19 cellular contexts compared by ENCODE assay signal in the genomic region with DNA sequence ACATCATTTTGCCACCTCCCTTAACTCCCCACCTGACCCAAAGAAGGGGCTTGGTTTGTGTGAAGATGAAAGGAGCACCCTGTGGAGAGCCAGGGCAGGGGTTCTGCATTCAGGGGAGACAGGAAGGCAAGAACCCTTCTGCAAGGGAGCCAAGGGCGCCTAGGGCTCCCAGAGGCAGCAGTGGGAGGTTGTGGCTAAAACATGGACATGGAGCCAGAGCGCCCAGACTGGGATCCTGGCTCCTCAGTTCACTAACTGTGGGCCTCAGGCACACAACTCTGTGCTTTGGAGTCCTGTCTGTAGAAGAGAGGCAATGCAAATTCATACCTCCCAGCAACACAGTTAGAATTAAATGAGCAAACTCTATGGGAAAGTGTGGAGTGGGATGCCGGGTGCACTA.
DNase-seq lines count a peak whose midpoint lies in the region; FAIRE-seq and TF ChIP-seq lines count a peak whose summit lies in the region.
"Had no signal": no experiment of that assay in that cellular context is flagged by ENCODE, and none has a peak within 500 bp of the region (broad histone marks: within the 10 kb centered on the region; RNA-seq: fewer than 3 reads in every experiment).

No MANE protein-coding gene starts in this region.

- H2BK15ac ChIP-seq in H1 (ENCODE audit: low read length) = no peak overlapping the region

- no peak for TF ChIP-seq EP300 in H1 (IDR thresholded peaks at IDR 0.05; ENCODE audit: borderline replicate concordance in 1 of 2, low read depth in 2 of 2, low read length in 2 of 2)

- H3K79me1 ChIP-seq in H1 (ENCODE audit: low read depth, low read length) = no peaks in the 10 kb centered on the region

- H2BK5ac ChIP-seq in H1 (ENCODE audit: low read depth, low read length) = no peak overlapping the region

- no peak overlapping the region for H4K8ac ChIP-seq in H1 (ENCODE audit: extremely low read depth, insufficient read depth, low read length)

- TF ChIP-seq RAD21 in H1 (IDR thresholded peaks at IDR 0.05 in 1 of 2, conservative IDR thresholded peaks at IDR 0.05 in 1 of 2; ENCODE audit: low read depth in 2 of 2, low read length in 2 of 2) = no peak

- H3K9ac ChIP-seq in H1 (replicated peaks in 1 of 4; ENCODE audit: extremely low read depth in 1 of 4, low read depth in 3 of 4, low read length in 3 of 4) = no peak overlapping the region
- H3K9ac ChIP-seq: BLaER1 treated with 17β-estradiol and CSF1 and Interleukin-3, amounts not matched to agents 10 nM and 100 nM; GM23248 had no signal

- no peak overlapping the region for H2BK120ac ChIP-seq in H1 (replicated peaks; ENCODE audit: low read depth, low read length)

- no peak overlapping the region for H3K18ac ChIP-seq in H1 (ENCODE audit: extremely low read depth, low read length)

- no peak overlapping the region for H4K5ac ChIP-seq in H1 (ENCODE audit: insufficient read length, low read depth, low read length)

- H3K23ac ChIP-seq in H1 (ENCODE audit: insufficient read length) = no peak overlapping the region

- H3K79me2 ChIP-seq in H1 (ENCODE audit: control insufficient read depth in 1 of 2, insufficient read depth in 2 of 2, low read length in 2 of 2) = no peaks in the 10 kb centered on the region

- peaks cover 0 to 13% (median 4%) of the 10 kb centered on the region in 4 experiments; a peak in 4 of 7 replicates for H3K4me1 ChIP-seq in H1 (replicated peaks in 1 of 4; ENCODE audit: control insufficient read depth in 3 of 4, insufficient read depth in 4 of 4, low read length in 3 of 4)

- DNase-seq in NCI-H1694 (lab: John Stamatoyannopoulos, UW) (peak; percentile 3), NCI-H1694 treated with DMSO at 0.1 percent for 48 hours (lab: John Stamatoyannopoulos, UW) (no peak), H7 (peak; percentile 66), H1 (ENCODE audit: low read depth in 1 of 2, low spot score in 2 of 2) (no peak), left kidney (ENCODE audit: low read depth, low spot score) (peak; percentile 12), HuH-7 (ENCODE audit: low spot score) (no peak)
- no peak for DNase-seq in stimulated activated CD4-positive, alpha-beta T cell treated with anti-CD3 and anti-CD28 coated beads, Interleukin-4, amount 100 ng/mL, for 1 hour
- no peak for DNase-seq in stimulated activated CD4-positive, alpha-beta T cell treated with anti-CD3 and anti-CD28 coated beads, Interleukin-2, amount 100 ng/mL, for 24 hours
- DNase-seq: 8988T; Calu3; CD8-positive, alpha-beta T cell; GDM1; GM23248; H9; IMR-90 had no signal

- no peak for TF ChIP-seq CTCF in H1 (IDR thresholded peaks at IDR 0.05; ENCODE audit: control extremely low read depth in 1 of 3, insufficient read depth in 1 of 3, low read depth in 1 of 3, low read length in 3 of 3)

- no peak overlapping the region for H3K56ac ChIP-seq in H1 (replicated peaks; ENCODE audit: insufficient read length, low read depth, low read length)

- CTCF ChIA-PET in H1 (lab: Charles Lee; ENCODE audit: partially characterized antibody) = no interaction called here

- H4K91ac ChIP-seq in H1 (replicated peaks; ENCODE audit: insufficient read length, low read length) = no peak overlapping the region

- no peaks in the 10 kb centered on the region for H3K23me2 ChIP-seq in H1 (ENCODE audit: low read depth, low read length)

- H3K4ac ChIP-seq in H1 (replicated peaks; ENCODE audit: insufficient read length, low read depth, low read length) = no peak overlapping the region

- no peak for FAIRE-seq in H1 (lab: Jason Lieb, UNC)
- FAIRE-seq: GM12892, GM18507, K562 had no signal

- no peak overlapping the region for H3K27ac ChIP-seq in H1 (ENCODE audit: low read depth, low read length)
- H3K27ac ChIP-seq: BLaER1 treated with 17β-estradiol and CSF1 and Interleukin-3, amounts not matched to agents 10 nM and 100 nM; GM23248 had no signal

- no peaks in the 10 kb centered on the region for H3K9me3 ChIP-seq in H1 (ENCODE audit: insufficient read depth in 2 of 2, low read depth in 1 of 2, low read length in 1 of 2)

- 75% methylated on average over 3 of the region's 3 CpGs; no CpG with 5 or more reads in 1 of the 2 experiments for WGBS in H1 (ENCODE audit: extremely low coverage in 1 of 2, insufficient coverage in 1 of 2, insufficient read length in 1 of 2, insufficient replicate concordance in 2 of 2, low coverage in 1 of 2, low lambda C conversion rate in 2 of 2, missing lambda C conversion rate in 1 of 2), 2 experiments

- H3K14ac ChIP-seq in H1 (ENCODE audit: insufficient read length) = no peak overlapping the region

- H2AK5ac ChIP-seq in H1 (ENCODE audit: low read depth, low read length) = no peak overlapping the region

- H3K36me3 ChIP-seq in H7 (replicated peaks; ENCODE audit: control insufficient read depth, insufficient read depth, low read length) (no peaks in the 10 kb centered on the region), H1 (ENCODE audit: control insufficient read depth in 2 of 4, insufficient read depth in 4 of 4, low read length in 3 of 4) (no peaks in the 10 kb centered on the region)
- H3K36me3 ChIP-seq: BLaER1 treated with 17β-estradiol and CSF1 and Interleukin-3, amounts not matched to agents 10 nM and 100 nM had no signal

- no peak overlapping the region; a peak in 2 of 4 replicates for H3K4me2 ChIP-seq in H1 (ENCODE audit: insufficient read depth in 1 of 2, low read depth in 2 of 2, low read length in 2 of 2)
- H3K4me2 ChIP-seq: BLaER1 treated with 17β-estradiol and CSF1 and Interleukin-3, amounts not matched to agents 10 nM and 100 nM had no signal

- H3K27me3 ChIP-seq in H7 (ENCODE audit: control insufficient read depth, insufficient read depth, low read length) (no peaks in the 10 kb centered on the region), H1 (replicated peaks in 1 of 4; ENCODE audit: control insufficient read depth in 3 of 4, extremely low read depth in 1 of 4, insufficient read depth in 3 of 4, low read length in 3 of 4) (no peaks in the 10 kb centered on the region)

- POLR2A ChIA-PET in H1 (lab: Charles Lee; ENCODE audit: partially characterized antibody) = no interaction called here

- no peaks in the 10 kb centered on the region for H4K20me1 ChIP-seq in H1 (replicated peaks in 1 of 2; ENCODE audit: control insufficient read depth in 1 of 2, insufficient read depth in 2 of 2, low read length in 2 of 2)
- H4K20me1 ChIP-seq: BLaER1 treated with 17β-estradiol and CSF1 and Interleukin-3, amounts not matched to agents 10 nM and 100 nM had no signal

- H2BK20ac ChIP-seq in H1 (ENCODE audit: low read length) = no peak overlapping the region

- no peak for TF ChIP-seq POLR2A in H1 (IDR thresholded peaks at IDR 0.05; ENCODE audit: control extremely low read depth in 1 of 2, low read depth in 2 of 2, low read length in 2 of 2)

- no peak overlapping the region for H2BK12ac ChIP-seq in H1 (ENCODE audit: low read depth, low read length)

- H3K4me3 ChIP-seq in H7 (ENCODE audit: insufficient read depth, low read depth, low read length) (no peak overlapping the region), H1 (ENCODE audit: extremely low read depth in 1 of 4, insufficient read depth in 2 of 4, low read depth in 3 of 4, low read length in 4 of 4) (no peak overlapping the region)
- H3K4me3 ChIP-seq: BLaER1 treated with 17β-estradiol and CSF1 and Interleukin-3, amounts not matched to agents 10 nM and 100 nM; GM23248; K562 had no signal

- no peak overlapping the region for H2AFZ ChIP-seq in H1 (ENCODE audit: low read length)
- H2AFZ ChIP-seq: GM23248 had no signal

TF ChIP-seq in H1, 55 proteins besides CTCF, POLR2A, EP300 and RAD21:
- TF ChIP-seq SP1 (IDR thresholded peaks at IDR 0.05; ENCODE audit: low read depth, low read length) = peak; percentile 76
- no peak for TF ChIP-seq BRCA1 (IDR thresholded peaks at IDR 0.05; ENCODE audit: low read depth, low read length)

Comparison
In these comparisons a context has a peak if more than half of its experiments do, and no peak if none do; other contexts are left out.
1. DNase-seq: peak in NCI-H1694 (single experiment), H7 (single experiment) and left kidney (single experiment); none in NCI-H1694 treated with DMSO at 0.1 percent for 48 hours (single experiment), H1 (0 of 2), stimulated activated CD4-positive, alpha-beta T cell treated with anti-CD3 and anti-CD28 coated beads, Interleukin-4, amount 100 ng/mL, for 1 hour (single experiment), HuH-7 (single experiment) and stimulated activated CD4-positive, alpha-beta T cell treated with anti-CD3 and anti-CD28 coated beads, Interleukin-2, amount 100 ng/mL, for 24 hours (0 of 2).